ENCODE assay signal across 1 cellular context in the genomic region with DNA sequence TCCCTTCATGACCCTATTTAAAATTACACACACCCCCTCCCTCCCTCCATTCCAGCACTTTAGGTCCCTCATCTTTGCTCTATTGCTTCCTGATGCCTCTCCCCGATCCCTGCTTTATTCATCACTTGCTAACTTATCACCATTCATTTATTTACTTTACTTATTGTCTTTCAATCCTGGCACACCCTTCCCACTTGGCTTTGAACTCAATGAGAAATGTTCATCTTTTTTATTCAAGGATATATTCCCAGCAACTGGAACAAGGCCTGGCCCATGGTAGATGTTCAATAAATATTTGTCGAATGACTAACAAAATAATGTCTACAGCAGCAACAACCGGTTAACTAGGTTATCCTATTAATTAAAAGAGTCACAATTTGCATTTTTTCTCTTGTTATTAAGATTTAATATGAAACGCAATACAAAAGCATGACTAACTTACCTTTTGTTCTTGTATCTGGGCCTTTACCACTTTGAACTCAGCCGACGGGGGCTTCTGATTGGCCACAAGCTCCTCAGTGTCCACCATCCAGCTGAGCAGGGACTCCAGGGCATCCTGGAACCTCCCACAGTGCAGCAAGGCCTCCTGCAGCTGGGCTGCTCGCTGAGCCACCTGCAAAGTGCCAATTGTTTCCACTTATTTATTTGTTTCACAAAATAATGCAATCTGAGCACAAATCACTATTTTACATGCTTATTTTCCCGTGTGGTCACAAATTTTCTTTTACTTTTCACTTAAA.
TF ChIP-seq lines count a peak whose summit lies in the region.

No MANE protein-coding gene starts in this region.

TF ChIP-seq in IMR-90, 13 proteins besides CTCF, POLR2A, EP300 and RAD21:
- TF ChIP-seq ELK1 (IDR thresholded peaks at IDR 0.05; ENCODE audit: borderline replicate concordance, low read depth, low read length) (no peak), MXI1 (IDR thresholded peaks at IDR 0.05; ENCODE audit: borderline replicate concordance, low read depth, low read length) (no peak), USF2 (IDR thresholded peaks at IDR 0.05; ENCODE audit: low read depth, low read length) (no peak), CHD1 (IDR thresholded peaks at IDR 0.05; ENCODE audit: low read depth, low read length) (no peak), NFE2L2 (IDR thresholded peaks at IDR 0.05; ENCODE audit: low read depth, low read length) (no peak), MAFK (IDR thresholded peaks at IDR 0.05; ENCODE audit: low read depth, low read length) (no peak), FOS (IDR thresholded peaks at IDR 0.05; ENCODE audit: low read depth, low read length) (no peak), CEBPB (IDR thresholded peaks at IDR 0.05; ENCODE audit: low read depth, low read length) (no peak), MAZ (IDR thresholded peaks at IDR 0.05; ENCODE audit: borderline replicate concordance, low read depth, low read length) (no peak), RCOR1 (IDR thresholded peaks at IDR 0.05; ENCODE audit: insufficient replicate concordance, low read length) (no peak), RFX5 (IDR thresholded peaks at IDR 0.05; ENCODE audit: low read depth, low read length) (no peak), BHLHE40 (IDR thresholded peaks at IDR 0.05; ENCODE audit: low read depth, low read length) (no peak), SMC3 (IDR thresholded peaks at IDR 0.05; ENCODE audit: low read depth, low read length) (no peak)
